ENCODE assay signal across 9 cellular contexts in the genomic region with DNA sequence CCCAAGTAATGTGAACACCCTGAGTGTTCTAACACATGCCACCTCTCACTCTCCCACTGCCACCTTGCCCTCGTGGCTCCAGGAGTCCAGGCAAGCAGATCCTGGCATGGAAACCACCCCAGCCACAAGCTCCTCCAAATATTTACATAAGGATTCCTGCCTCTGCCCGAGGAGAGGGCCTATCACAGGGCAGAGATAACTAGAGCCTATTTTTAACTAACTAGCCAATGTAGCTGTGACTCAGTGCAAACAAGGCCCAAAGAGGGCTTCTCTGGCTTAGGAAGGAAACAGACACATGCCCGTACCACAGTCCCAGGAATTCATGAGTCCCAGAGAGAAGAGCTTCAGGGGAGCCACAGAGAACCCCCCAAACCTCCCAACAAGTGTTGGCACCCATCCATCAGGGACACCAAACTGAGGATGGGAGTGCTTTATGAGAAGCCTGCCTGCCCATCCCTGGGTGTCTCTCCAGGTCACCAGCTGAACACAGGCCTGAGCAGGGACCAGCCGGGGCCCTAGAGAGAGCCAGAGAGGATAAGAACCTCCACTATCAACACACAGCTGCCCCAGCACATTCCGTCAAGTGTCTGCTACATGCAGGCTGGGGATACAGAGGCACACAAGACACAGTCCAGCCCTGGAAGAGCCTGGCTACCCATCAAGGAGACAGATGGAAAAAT. TPM values are rescaled to one million over a fixed set of nuclear protein-coding genes. Genes with fewer than 3 reads are reported as not detected.
A peak's percentile ranks its signal among the peaks of the same experiment; 100 is the strongest.
DNase-seq lines count a peak whose midpoint lies in the region; TF ChIP-seq lines count a peak whose summit lies in the region.
"Had no signal": no experiment of that assay in that cellular context is flagged by ENCODE, and none has a peak within 500 bp of the region (broad histone marks: within the 10 kb centered on the region; RNA-seq: fewer than 3 reads in every experiment).

No MANE protein-coding gene starts in this region.

- intact Hi-C loops in colonic mucosa (cut with DNase I): no loop called here

- H3K4me1 ChIP-seq in colonic mucosa: peaks cover 19% of the 10 kb centered on the region

- H3K27me3 ChIP-seq in colonic mucosa: no peaks in the 10 kb centered on the region

- no peaks in the 10 kb centered on the region for H3K9me3 ChIP-seq in colonic mucosa

- DNase-seq in AG20443 (ENCODE audit: low spot score) (peak; percentile 74), NCI-H2196 (lab: John Stamatoyannopoulos, UW; ENCODE audit: unreplicated experiment) (peak; percentile 57), colonic mucosa (peak; percentile 67), mucosa of gallbladder (ENCODE audit: low spot score) (peak; percentile 86), amygdala (lab: John Stamatoyannopoulos, UW) (no peak), mesenteric fat pad (ENCODE audit: low spot score) (no peak), DMS114 treated with DMSO at 0.1 percent for 48 hours (lab: John Stamatoyannopoulos, UW; ENCODE audit: unreplicated experiment) (no peak)
- DNase-seq in stimulated activated CD8-positive, alpha-beta memory T cell treated with anti-CD3 and anti-CD28 coated beads, Interleukin-4, amount 100 ng/mL, for 48 hours: no peak
- DNase-seq: activated naive CD4-positive, alpha-beta T cell had no signal

- peaks cover 15% of the 10 kb centered on the region for H3K36me3 ChIP-seq in colonic mucosa

- no peak for TF ChIP-seq CTCF in colonic mucosa (IDR thresholded peaks at IDR 0.05)

- H3K4me3 ChIP-seq in colonic mucosa: no peak overlapping the region

- peak overlapping the region in 1 of 2 donors; percentile 59 for H3K9ac ChIP-seq in colonic mucosa (ENCODE audit: low read depth in 2 of 2, low read length in 2 of 2)

- peak overlapping the region; percentile 81 for H3K27ac ChIP-seq in colonic mucosa

RNA-seq across cellular contexts. Expression of a gene that starts 9.2 kb away (rescaled TPM):
- total RNA-seq in colonic mucosa (10 to 100 TPM; 21.7 to 30.8 TPM), mucosa of gallbladder (94.4 TPM), mesenteric fat pad (43.5 TPM)

RNA-seq across cellular contexts. Expression of a gene that starts 40.8 kb away (rescaled TPM):
- total RNA-seq in colonic mucosa: under 1 TPM; 0.05 to 0.17 TPM
- total RNA-seq in mucosa of gallbladder: 0.66 TPM
- total RNA-seq in mesenteric fat pad: 0.16 TPM

RNA-seq across cellular contexts. Expression of a gene that starts 43.2 kb away (rescaled TPM):
- total RNA-seq in colonic mucosa (1 to 10 TPM; 1.0 to 1.6 TPM), mucosa of gallbladder (11.9 TPM), mesenteric fat pad (0.96 TPM)

Comparison
In these comparisons a context has a peak if more than half of its experiments do, and no peak if none do; other contexts are left out.
1. DNase-seq: peak in AG20443 (single experiment), NCI-H2196 (single experiment), colonic mucosa (single experiment) and mucosa of gallbladder (single experiment); none in amygdala (0 of 56), stimulated activated CD8-positive, alpha-beta memory T cell treated with anti-CD3 and anti-CD28 coated beads, Interleukin-4, amount 100 ng/mL, for 48 hours (single experiment), mesenteric fat pad (single experiment) and DMS114 treated with DMSO at 0.1 percent for 48 hours (single experiment).